In the genomic region with DNA sequence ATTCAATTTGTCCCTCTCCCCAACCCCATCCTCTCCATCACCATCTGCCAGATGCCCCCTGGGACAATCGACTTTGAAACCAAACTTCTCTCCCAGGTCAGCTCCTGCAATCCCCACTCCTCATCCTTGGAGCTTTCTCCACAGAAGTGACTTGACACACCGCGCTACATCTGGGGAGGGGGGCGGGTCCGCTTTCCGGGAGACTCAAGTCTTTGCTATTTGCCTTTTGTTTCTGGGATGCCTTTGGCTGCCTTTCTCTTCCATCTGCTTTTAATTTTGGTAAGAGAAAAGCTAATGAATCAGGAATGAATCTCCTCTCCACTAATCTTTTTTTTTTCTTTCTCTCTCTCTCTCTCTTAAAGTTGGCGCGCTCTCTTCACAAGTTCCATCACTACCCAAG, we compare ENCODE assay signal across 8 cellular contexts. TPM values are rescaled to one million over a fixed set of nuclear protein-coding genes. Genes with fewer than 3 reads are reported as not detected.
DNase-seq lines count a peak whose midpoint lies in the region; ATAC-seq and TF ChIP-seq lines count a peak whose summit lies in the region.

No MANE protein-coding gene starts in this region.

- peak overlapping the region; percentile 59 for H3K9ac ChIP-seq in ES-I3 (ENCODE audit: low read depth, low read length)
- no peak overlapping the region for H3K9ac ChIP-seq in rectal smooth muscle tissue (ENCODE audit: low read length)

- H3K9me3 ChIP-seq in ES-I3 (ENCODE audit: control insufficient read depth, insufficient read depth, low read length): no peaks in the 10 kb centered on the region
- no peaks in the 10 kb centered on the region for H3K9me3 ChIP-seq in SJSA1 (replicated peaks)
- no peaks in the 10 kb centered on the region for H3K9me3 ChIP-seq in aorta (ENCODE audit: control insufficient read depth, low read length)

- ATAC-seq in aorta (ENCODE audit: low FRiP score) (no peak), HG03139 (IDR thresholded peaks at IDR 0.05; ENCODE audit: unreplicated experiment) (no peak)

- peaks cover 12% of the 10 kb centered on the region for H3K4me1 ChIP-seq in ES-I3 (ENCODE audit: insufficient read depth, low read length)
- H3K4me1 ChIP-seq in SJSA1 (replicated peaks): peaks cover 16% of the 10 kb centered on the region
- no peaks in the 10 kb centered on the region for H3K4me1 ChIP-seq in rectal smooth muscle tissue (ENCODE audit: control insufficient read depth, insufficient read depth, low read length)
- H3K4me1 ChIP-seq in aorta (ENCODE audit: control insufficient read depth in 1 of 2, insufficient read depth in 2 of 2, low read length in 2 of 2): peaks cover 0 to 2% of the 10 kb centered on the region in 2 donors

- DNase-seq in SJSA1 (ENCODE audit: low read depth in 1 of 2, low spot score in 2 of 2) (peak; percentile 63 to 77), fibroblast of the aortic adventitia (ENCODE audit: low read depth) (peak; percentile 98), aorta (no peak), cerebellar cortex (ENCODE audit: low spot score) (no peak), NCI-H2029 treated with DMSO at 0.1 percent for 48 hours (lab: John Stamatoyannopoulos, UW) (no peak)

- WGBS in aorta, 2 donors: 3% methylated on average over 8 of the region's 8 CpGs

- no peak for TF ChIP-seq CTCF in fibroblast of the aortic adventitia (IDR thresholded peaks at IDR 0.05; ENCODE audit: insufficient read depth, low read length)

- H3K27ac ChIP-seq in SJSA1: peak overlapping the region; percentile 80; the same call in 1 of the 2 replicates
- H3K27ac ChIP-seq in rectal smooth muscle tissue (ENCODE audit: low read depth, low read length): no peak overlapping the region
- no peak overlapping the region for H3K27ac ChIP-seq in aorta (ENCODE audit: low read depth in 1 of 2, low read length in 2 of 2)

- H3K4me3 ChIP-seq in SJSA1 (peak overlapping the region; percentile 67), fibroblast of the aortic adventitia (ENCODE audit: low read depth, low read length) (peak overlapping the region; percentile 84), rectal smooth muscle tissue (ENCODE audit: low read length) (peak overlapping the region; percentile 86), aorta (ENCODE audit: low read length in 2 of 2) (peak overlapping the region in 1 of 2 donors; percentile 95)

- H3K36me3 ChIP-seq in ES-I3 (ENCODE audit: insufficient read depth, low read length) (no peaks in the 10 kb centered on the region; the same call in 1 of the 2 replicates), SJSA1 (peaks cover 31% of the 10 kb centered on the region), rectal smooth muscle tissue (ENCODE audit: control insufficient read depth, insufficient read depth, low read length) (no peaks in the 10 kb centered on the region), aorta (ENCODE audit: control insufficient read depth in 1 of 2, insufficient read depth in 2 of 2, low read length in 1 of 2) (no peaks in the 10 kb centered on the region)

- H3K27me3 ChIP-seq in SJSA1 (replicated peaks): no peaks in the 10 kb centered on the region
- peaks cover 3% of the 10 kb centered on the region for H3K27me3 ChIP-seq in rectal smooth muscle tissue (ENCODE audit: control insufficient read depth, insufficient read depth, low read length)
- no peaks in the 10 kb centered on the region for H3K27me3 ChIP-seq in aorta (ENCODE audit: control insufficient read depth in 1 of 2, insufficient read depth in 2 of 2, low read length in 1 of 2)

- intact Hi-C loops in aorta (cut with DNase I): loop anchor here in 1 of 2 donors (10.0 kb wide), 1 partner anchor 118 kb away; the partner anchor contains the start of gene IBTK

RNA-seq across cellular contexts. Expression of gene TPBG, which starts 0.7 kb away (rescaled TPM):
- 37.7 and 43.8 TPM in 2 replicates for total RNA-seq in SJSA1 (2014; rRNA removed; shearing (Covaris generic))
- total RNA-seq in fibroblast of the aortic adventitia (ENCODE audit: low replicate concordance) (34.6 and 101 TPM in 2 replicates), aorta (10 to 100 TPM; 20.1 to 27.6 TPM)
- polyA plus RNA-seq in aorta: 10 to 100 TPM in 1 of 2 donors, 1 to 10 TPM in 1; 3.4 to 30.0 TPM

Comparison
In these comparisons a context has a peak if more than half of its experiments do, and no peak if none do; other contexts are left out.
1. DNase-seq: peak in SJSA1 (2 of 2) and fibroblast of the aortic adventitia (single experiment); none in aorta (0 of 2), cerebellar cortex (single experiment) and NCI-H2029 treated with DMSO at 0.1 percent for 48 hours (single experiment).